Comparison of ENCODE assay signal across 16 cellular contexts in genomic region chr18:79108520-79109215, GRCh38. TPM values are rescaled to one million over a fixed set of nuclear protein-coding genes. Genes with fewer than 3 reads are reported as not detected.
DNase-seq lines count a peak whose midpoint lies in the region; ATAC-seq, FAIRE-seq and TF ChIP-seq lines count a peak whose summit lies in the region.
"Had no signal": no experiment of that assay in that cellular context is flagged by ENCODE, and none has a peak within 500 bp of the region (broad histone marks: within the 10 kb centered on the region; RNA-seq: fewer than 3 reads in every experiment).

No MANE protein-coding gene starts in this region.

- no peak for TF ChIP-seq RAD21 in IMR-90 (IDR thresholded peaks at IDR 0.05; ENCODE audit: low read length)

- H3K14ac ChIP-seq in IMR-90 (replicated peaks; ENCODE audit: low read depth, low read length) = no peak overlapping the region

- H3K79me2 ChIP-seq in endothelial cell of umbilical vein (ENCODE audit: control insufficient read depth, insufficient read depth, low read length) = peaks cover 5% of the 10 kb centered on the region

- peaks cover 2% of the 10 kb centered on the region; the same call in 1 of the 2 replicates for H3K4me1 ChIP-seq in IMR-90 (ENCODE audit: control insufficient read depth, insufficient read depth, low read length)
- H3K4me1 ChIP-seq in endothelial cell of umbilical vein (ENCODE audit: control insufficient read depth, extremely low read depth, insufficient read depth, low read length) = no peaks in the 10 kb centered on the region
- H3K4me1 ChIP-seq in naive thymus-derived CD4-positive, alpha-beta T cell (ENCODE audit: control insufficient read depth in 2 of 2, insufficient read depth in 2 of 2, low read length in 2 of 2) = no peaks in the 10 kb centered on the region

- no peak overlapping the region for H2AFZ ChIP-seq in IMR-90 (replicated peaks; ENCODE audit: low read length, poor library complexity)
- no peak overlapping the region for H2AFZ ChIP-seq in endothelial cell of umbilical vein (ENCODE audit: low read depth, low read length)

- intact Hi-C loops in IMR-90 (cut with micrococcal nuclease) = loop anchor here (5.0 kb wide), 1 partner anchor 34 kb away; no protein-coding TSS in a partner anchor
- intact Hi-C loops in endothelial cell of umbilical vein (cut with micrococcal nuclease) = no loop called here
- intact Hi-C loops in naive thymus-derived CD4-positive, alpha-beta T cell (cut with micrococcal nuclease) = no loop called here

- H4K5ac ChIP-seq in IMR-90 (ENCODE audit: low read depth, low read length) = no peak overlapping the region

- H3K36me3 Mint-ChIP-seq in naive thymus-derived CD4-positive, alpha-beta T cell = peaks cover 0 to 24% (median 11%) of the 10 kb centered on the region in 5 donors

- H2BK120ac ChIP-seq in IMR-90 (ENCODE audit: low read depth, low read length) = no peak overlapping the region

- peak overlapping the region in 1 of 9 donors; percentile 14 for H3K27ac Mint-ChIP-seq in naive thymus-derived CD4-positive, alpha-beta T cell

- H4K8ac ChIP-seq in IMR-90 (ENCODE audit: low read depth in 2 of 2, low read length in 2 of 2) = no peak overlapping the region

- dilution Hi-C loops in IMR-90 (cut with HindIII; ENCODE audit: low sequenced_read_pairs, unreplicated experiment) (no loop called here), endothelial cell of umbilical vein (cut with MboI; ENCODE audit: extremely low pct_ligation_motif_present, low sequenced_read_pairs) (no loop called here)

- no peak for TF ChIP-seq CTCF in IMR-90 (conservative IDR thresholded peaks at IDR 0.05; ENCODE audit: low read depth, low read length)
- TF ChIP-seq CTCF in endothelial cell of umbilical vein (IDR thresholded peaks at IDR 0.05; ENCODE audit: extremely low read depth in 1 of 2, insufficient read depth in 1 of 2, low read depth in 1 of 2, low read length in 2 of 2) = no peak

- H3K9me3 ChIP-seq in IMR-90 (ENCODE audit: control insufficient read depth, insufficient read depth, low read length) = no peaks in the 10 kb centered on the region
- H3K9me3 ChIP-seq in endothelial cell of umbilical vein (replicated peaks; ENCODE audit: control insufficient read depth, insufficient read depth, low read length) = no peaks in the 10 kb centered on the region
- no peaks in the 10 kb centered on the region for H3K9me3 ChIP-seq in naive thymus-derived CD4-positive, alpha-beta T cell (ENCODE audit: control insufficient read depth in 2 of 3, low read length in 3 of 3)

- no peak overlapping the region for H3K4me3 Mint-ChIP-seq in naive thymus-derived CD4-positive, alpha-beta T cell
- H3K4me3 Mint-ChIP-seq: CD14-positive monocyte had no signal

- no peaks in the 10 kb centered on the region for H3K27me3 Mint-ChIP-seq in naive thymus-derived CD4-positive, alpha-beta T cell

- H4K91ac ChIP-seq in IMR-90 (ENCODE audit: insufficient read depth, low read depth, low read length) = no peak overlapping the region

- H3K9ac ChIP-seq in IMR-90 (ENCODE audit: low read depth, low read length) = no peak overlapping the region
- no peak overlapping the region for H3K9ac ChIP-seq in endothelial cell of umbilical vein (replicated peaks; ENCODE audit: extremely low read depth, insufficient read depth, low read length)

- BruUV-seq in IMR-90 (replicated peaks; lab: Mats Ljungman, UMichigan) (no TSS peak), endothelial cell of umbilical vein (replicated peaks; lab: Mats Ljungman, UMichigan) (no TSS peak)

- no peaks in the 10 kb centered on the region for H3K9me3 Mint-ChIP-seq in naive thymus-derived CD4-positive, alpha-beta T cell

- H3K4me2 ChIP-seq in IMR-90 (ENCODE audit: low read depth, low read length) (no peak overlapping the region), endothelial cell of umbilical vein (ENCODE audit: insufficient read depth, low read length) (no peak overlapping the region)

- H2BK20ac ChIP-seq in IMR-90 (ENCODE audit: low read depth, low read length) = no peak overlapping the region

- no peaks in the 10 kb centered on the region for H3K27me3 ChIP-seq in IMR-90 (ENCODE audit: control insufficient read depth, insufficient read depth, low read length)
- H3K27me3 ChIP-seq in endothelial cell of umbilical vein (ENCODE audit: control insufficient read depth in 2 of 2, insufficient read depth in 2 of 2, low read length in 2 of 2) = no peaks in the 10 kb centered on the region
- no peaks in the 10 kb centered on the region for H3K27me3 ChIP-seq in naive thymus-derived CD4-positive, alpha-beta T cell (ENCODE audit: control insufficient read depth in 2 of 2, insufficient read depth in 2 of 2, low read length in 2 of 2)

- peaks cover 10% of the 10 kb centered on the region; the same call in 1 of the 2 replicates for H3K9me1 ChIP-seq in IMR-90 (ENCODE audit: insufficient read depth, low read length)
- no peaks in the 10 kb centered on the region for H3K9me1 ChIP-seq in endothelial cell of umbilical vein (replicated peaks; ENCODE audit: control insufficient read depth, extremely low read depth, insufficient read depth, low read length)

- CTCF ChIA-PET in IMR-90 (lab: Yijun Ruan, JAX) (interaction anchor here (1.1 kb wide), 1 partner anchor 13 kb away, joined by 4 read pairs; no protein-coding TSS in a partner anchor), endothelial cell of umbilical vein (lab: Charles Lee) (interaction anchor here (0.7 kb wide), 1 partner anchor 141 kb away, joined by 3 read pairs; no protein-coding TSS in a partner anchor)
- CTCF ChIA-PET in naive thymus-derived CD4-positive, alpha-beta T cell (lab: Charles Lee) = no interaction called here

- H3K4me3 ChIP-seq in IMR-90 (ENCODE audit: insufficient read depth, low read depth, low read length) (no peak overlapping the region), endothelial cell of umbilical vein (replicated peaks in 1 of 3; ENCODE audit: insufficient read depth in 1 of 3, low read depth in 1 of 3, low read length in 3 of 3) (no peak overlapping the region)
- no peak overlapping the region for H3K4me3 ChIP-seq in naive thymus-derived CD4-positive, alpha-beta T cell (ENCODE audit: low read length)

- peaks cover 1 to 32% (median 25%) of the 10 kb centered on the region in 7 donors for H3K4me1 Mint-ChIP-seq in naive thymus-derived CD4-positive, alpha-beta T cell

- H2BK5ac ChIP-seq in IMR-90 (ENCODE audit: low read depth, low read length, poor library complexity, severe bottlenecking) = no peak overlapping the region

- H4K20me1 ChIP-seq in IMR-90 (ENCODE audit: insufficient read depth, low read length) = no peaks in the 10 kb centered on the region
- H4K20me1 ChIP-seq in endothelial cell of umbilical vein (replicated peaks; ENCODE audit: control insufficient read depth, extremely low read depth, insufficient read depth, low read length) = no peaks in the 10 kb centered on the region

- H2AK5ac ChIP-seq in IMR-90 (ENCODE audit: low read depth, low read length) = no peak overlapping the region

- WGBS in IMR-90 (ENCODE audit: extremely low coverage in 2 of 2, insufficient read length in 1 of 2), 2 experiments = no CpG with 5 or more reads among the region's 7 CpGs

- no peak overlapping the region for H3K56ac ChIP-seq in IMR-90 (ENCODE audit: extremely low read depth, insufficient read depth, low read length)

- peak overlapping the region; percentile 76 for H2AK9ac ChIP-seq in IMR-90 (replicated peaks; ENCODE audit: low read depth, low read length, poor library complexity)

- no peak overlapping the region for H2BK15ac ChIP-seq in IMR-90 (ENCODE audit: low read depth, low read length)

- FAIRE-seq in endothelial cell of umbilical vein (lab: Jason Lieb, UNC) = peak; percentile 4

- POLR2A ChIA-PET in IMR-90 (lab: Charles Lee; ENCODE audit: unreplicated experiment) = interaction anchor here (1.2 kb wide), 1 partner anchor 21 kb away, joined by 4 read pairs; no protein-coding TSS in a partner anchor
- POLR2A ChIA-PET in endothelial cell of umbilical vein (lab: Charles Lee) = no interaction called here
- POLR2A ChIA-PET in naive thymus-derived CD4-positive, alpha-beta T cell (lab: Charles Lee) = interaction anchor here (0.8 kb wide), 1 partner anchor 33 kb away, joined by 3 read pairs; no protein-coding TSS in a partner anchor

- in situ Hi-C loops in IMR-90 (cut with MboI; ENCODE audit: low sequenced_read_pairs) = no loop called here

- H3K27ac ChIP-seq in IMR-90 (ENCODE audit: insufficient read depth, low read length) (no peak overlapping the region), endothelial cell of umbilical vein (ENCODE audit: insufficient read depth, low read depth, low read length) (no peak overlapping the region)
- H3K27ac ChIP-seq in naive thymus-derived CD4-positive, alpha-beta T cell (ENCODE audit: low read depth, low read length) = no peak overlapping the region

- TF ChIP-seq POLR2A in IMR-90 (IDR thresholded peaks at IDR 0.05; ENCODE audit: low read depth, low read length) (no peak), endothelial cell of umbilical vein (IDR thresholded peaks at IDR 0.05; ENCODE audit: low read depth, low read length) (no peak)

- peak; percentile 40; the same call in 1 of the 2 replicates for ATAC-seq in IMR-90 (ENCODE audit: low read depth)
- ATAC-seq in naive thymus-derived CD4-positive, alpha-beta T cell = peak; percentile 31
- ATAC-seq in stimulated activated naive CD8-positive, alpha-beta T cell treated with anti-CD3 and anti-CD28 coated beads, Interleukin-15, Interleukin-2, amounts not matched to agents 100 U/mL and 50 U/mL, for 24 hours = no peak

- no peak overlapping the region for H3K18ac ChIP-seq in IMR-90 (ENCODE audit: low read depth, low read length)

- peaks cover 10 to 25% of the 10 kb centered on the region in 2 experiments; a peak in 3 of 4 replicates for H3K79me1 ChIP-seq in IMR-90 (ENCODE audit: low read depth in 1 of 2, low read length in 2 of 2)

- DNase-seq in AG20443 (ENCODE audit: low spot score) = peak; percentile 22
- no peak for DNase-seq in IMR-90
- DNase-seq in endothelial cell of umbilical vein (ENCODE audit: low read depth, low spot score) = no peak
- no peak for DNase-seq in naive thymus-derived CD4-positive, alpha-beta T cell
- no peak for DNase-seq in NCI-H2107 treated with DMSO at 0.1 percent for 48 hours (lab: John Stamatoyannopoulos, UW; ENCODE audit: unreplicated experiment)
- DNase-seq in activated CD4-positive, alpha-beta T cell treated with anti-CD3 and anti-CD28 coated beads, Interleukin-2, amount 50 U/mL, for 48 hours = no peak
- DNase-seq in stimulated activated naive CD8-positive, alpha-beta T cell treated with anti-CD3 and anti-CD28 coated beads, Interleukin-15, Interleukin-2, amounts not matched to agents 100 U/mL and 50 U/mL, for 24 hours = no peak
- DNase-seq: AML-193, DMS153, EL, HCEC 1CT, NCI-H1436, NCI-H2029 treated with DMSO at 0.1 percent for 48 hours, NCI-H510A, NCI-H774 had no signal

- no peak overlapping the region for H3K23ac ChIP-seq in IMR-90 (ENCODE audit: low read depth, low read length)

- H3K36me3 ChIP-seq in IMR-90 (ENCODE audit: control insufficient read depth, insufficient read depth, low read length) (peaks cover 3% of the 10 kb centered on the region), endothelial cell of umbilical vein (ENCODE audit: control insufficient read depth in 2 of 2, extremely low read depth in 1 of 2, insufficient read depth in 2 of 2, low read length in 2 of 2) (no peaks in the 10 kb centered on the region)
- H3K36me3 ChIP-seq in naive thymus-derived CD4-positive, alpha-beta T cell (ENCODE audit: control insufficient read depth in 2 of 3, insufficient read depth in 3 of 3, low read length in 3 of 3) = peaks cover 0 to 15% (median 0%) of the 10 kb centered on the region in 3 experiments

- no peak overlapping the region for H3K4ac ChIP-seq in IMR-90 (ENCODE audit: low read depth, low read length)

RNA-seq across cellular contexts. Expression of gene ATP9B, which starts 39.5 kb away (rescaled TPM):
- total RNA-seq in IMR-90 (2012; rRNA removed) = 11.5 and 14.4 TPM in 2 replicates
- polyA plus RNA-seq in IMR-90 (2012; rRNA removed) = 9.8 and 11.0 TPM in 2 replicates
- polyA plus RNA-seq in IMR-90 (2012; cell fraction: cytosol; rRNA removed) = 4.8 and 10.4 TPM in 2 replicates
- 21.6 and 24.1 TPM in 2 replicates for polyA plus RNA-seq in IMR-90 (2012; cell fraction: nucleus; rRNA removed; ENCODE audit: low replicate concordance)
- total RNA-seq in endothelial cell of umbilical vein = 18.2 and 21.1 TPM in 2 replicates
- 14.6 and 19.3 TPM in 2 replicates for polyA plus RNA-seq in endothelial cell of umbilical vein
- polyA plus RNA-seq in endothelial cell of umbilical vein (2011; cell fraction: cytosol; rRNA removed) = 11.9 and 13.1 TPM in 2 replicates
- 34.0 and 40.3 TPM in 2 replicates for polyA plus RNA-seq in endothelial cell of umbilical vein (2011; cell fraction: nucleus; rRNA removed)
- polyA plus RNA-seq in endothelial cell of umbilical vein (2012) = 9.5 and 10.0 TPM in 2 replicates
- polyA minus RNA-seq in endothelial cell of umbilical vein = 86.8 and 101 TPM in 2 replicates
- polyA minus RNA-seq in endothelial cell of umbilical vein (2011; cell fraction: cytosol; rRNA and poly(A)+ RNA removed) = 10.7 TPM
- 114 and 133 TPM in 2 replicates for polyA minus RNA-seq in endothelial cell of umbilical vein (2011; cell fraction: nucleus; rRNA and poly(A)+ RNA removed)
- 10 to 100 TPM; 36.1 to 90.5 (median 90.0) TPM for total RNA-seq in naive thymus-derived CD4-positive, alpha-beta T cell
- 10 to 100 TPM; 21.3 to 26.1 TPM for polyA plus RNA-seq in naive thymus-derived CD4-positive, alpha-beta T cell
